Comparison of ENCODE assay signal across 8 cellular contexts in genomic region chr17:41666336-41666680, GRCh38. TPM values are rescaled to one million over a fixed set of nuclear protein-coding genes. Genes with fewer than 3 reads are reported as not detected.
DNase-seq lines count a peak whose midpoint lies in the region; ATAC-seq and TF ChIP-seq lines count a peak whose summit lies in the region.

No MANE protein-coding gene starts in this region.

- peak; percentile 38 for DNase-seq in GM12864 (ENCODE audit: low read depth)
- DNase-seq in NCI-H146 (lab: John Stamatoyannopoulos, UW) = peak; percentile 64
- DNase-seq in activated CD4-positive, alpha-beta T cell treated with anti-CD3 and anti-CD28 coated beads for 1 hour = peak; percentile 43
- DNase-seq in dorsolateral prefrontal cortex = peak in 2 of 10 donors; percentile 39 to 52
- peak in 2 of 3 donors; percentile 68 to 78 for DNase-seq in mucosa of descending colon
- peak; percentile 87 for DNase-seq in stimulated activated naive B cell treated with anti-CD40 and anti-IgM and Interleukin-4, amounts not matched to agents 10 μg/mL and 1 μg/mL and 100 μg/mL, for 72 hours
- no peak for DNase-seq in NCI-H2196 treated with DMSO at 0.1 percent for 48 hours (lab: John Stamatoyannopoulos, UW; ENCODE audit: unreplicated experiment)

- peaks cover 40 to 63% of the 10 kb centered on the region in 2 donors for H3K4me1 Mint-ChIP-seq in stimulated activated naive B cell treated with anti-CD40 and anti-IgM and Interleukin-4, amounts not matched to agents 10 μg/mL and 1 μg/mL and 100 μg/mL, for 72 hours

- intact Hi-C loops in dorsolateral prefrontal cortex (cut with DNase I) (loop anchor here in 1 of 2 donors (2.0 to 10.0 kb wide), 2 partner anchors 22 to 1022 kb away; partner anchors contain the start of genes EIF1 and SMARCE1), mucosa of descending colon (cut with DNase I, micrococcal nuclease) (loop anchor here (5.0 to 10.0 kb wide), 3 partner anchors 119 to 864 kb away; no protein-coding TSS in a partner anchor)

- peak overlapping the region; percentile 38; the same call in 1 of the 2 replicates for H3K4me3 ChIP-seq in GM12864 (ENCODE audit: low read depth, low read length)
- peak overlapping the region; percentile 38 to 78 (median 60) for H3K4me3 ChIP-seq in dorsolateral prefrontal cortex
- H3K4me3 ChIP-seq in mucosa of descending colon = no peak overlapping the region

- TF ChIP-seq CTCF in GM12864 (IDR thresholded peaks at IDR 0.05; ENCODE audit: low read depth, low read length, missing control alignments) (no peak), dorsolateral prefrontal cortex (IDR thresholded peaks at IDR 0.05 in 54 of 56, conservative IDR thresholded peaks at IDR 0.05 in 2 of 56; ENCODE audit: low read depth in 1 of 56, partially characterized antibody in 56 of 56) (no peak), mucosa of descending colon (IDR thresholded peaks at IDR 0.05) (no peak)

- peak; percentile 31 for ATAC-seq in HG02678 (IDR thresholded peaks at IDR 0.05; ENCODE audit: unreplicated experiment)
- ATAC-seq in mucosa of descending colon = peak; percentile 32
- peak; percentile 71 to 76 for ATAC-seq in stimulated activated naive B cell treated with anti-CD40 and anti-IgM and Interleukin-4, amounts not matched to agents 10 μg/mL and 1 μg/mL and 100 μg/mL, for 72 hours (replicated peaks)

- peak overlapping the region in 58 of 59 donors; percentile 62 to 97 (median 88) for H3K27ac ChIP-seq in dorsolateral prefrontal cortex

- H3K27ac Mint-ChIP-seq in stimulated activated naive B cell treated with anti-CD40 and anti-IgM and Interleukin-4, amounts not matched to agents 10 μg/mL and 1 μg/mL and 100 μg/mL, for 72 hours = peak overlapping the region; percentile 99

- no peaks in the 10 kb centered on the region for H3K9me3 Mint-ChIP-seq in stimulated activated naive B cell treated with anti-CD40 and anti-IgM and Interleukin-4, amounts not matched to agents 10 μg/mL and 1 μg/mL and 100 μg/mL, for 72 hours

- no peaks in the 10 kb centered on the region for H3K27me3 ChIP-seq in dorsolateral prefrontal cortex

- H3K4me1 ChIP-seq in mucosa of descending colon (ENCODE audit: low read depth) = peaks cover 20% of the 10 kb centered on the region

- H3K36me3 ChIP-seq in mucosa of descending colon (ENCODE audit: low read depth) = no peaks in the 10 kb centered on the region

- no peaks in the 10 kb centered on the region for H3K9me3 ChIP-seq in mucosa of descending colon

- peak overlapping the region; percentile 85 to 92 for H3K4me3 Mint-ChIP-seq in stimulated activated naive B cell treated with anti-CD40 and anti-IgM and Interleukin-4, amounts not matched to agents 10 μg/mL and 1 μg/mL and 100 μg/mL, for 72 hours

- no peaks in the 10 kb centered on the region for H3K36me3 Mint-ChIP-seq in stimulated activated naive B cell treated with anti-CD40 and anti-IgM and Interleukin-4, amounts not matched to agents 10 μg/mL and 1 μg/mL and 100 μg/mL, for 72 hours

- H3K27me3 Mint-ChIP-seq in stimulated activated naive B cell treated with anti-CD40 and anti-IgM and Interleukin-4, amounts not matched to agents 10 μg/mL and 1 μg/mL and 100 μg/mL, for 72 hours = no peaks in the 10 kb centered on the region

RNA-seq across cellular contexts. Expression of gene EIF1, which starts 22.4 kb away (rescaled TPM):
- 100 to 1,000 TPM; 536 to 941 (median 703) TPM for total RNA-seq in dorsolateral prefrontal cortex
- total RNA-seq in mucosa of descending colon = 100 to 1,000 TPM; 547 to 915 (median 566) TPM

RNA-seq across cellular contexts. Expression of gene KRT17, which starts 41.9 kb away (rescaled TPM):
- 10 to 100 TPM in 105 of 120 experiments, 1 to 10 TPM in 14, not detected in 1; 2.7 to 45.6 (median 21.7) TPM for total RNA-seq in dorsolateral prefrontal cortex
- under 1 TPM in 1 of 3 donors, not detected in 2; 0.76 TPM for total RNA-seq in mucosa of descending colon

RNA-seq across cellular contexts. Expression of gene GAST, which starts 45.8 kb away (rescaled TPM):
- total RNA-seq in dorsolateral prefrontal cortex (1 to 10 TPM in 2 of 120 experiments, not detected in 118; 1.3 to 1.5 TPM), mucosa of descending colon (not detected)

RNA-seq across cellular contexts. Expression of gene KRT16, which starts 53.7 kb away (rescaled TPM):
- 1 to 10 TPM in 1 of 120 experiments, under 1 TPM in 4, not detected in 115; 0.35 to 1.1 (median 0.47) TPM for total RNA-seq in dorsolateral prefrontal cortex
- not detected for total RNA-seq in mucosa of descending colon
